In the genomic region with DNA sequence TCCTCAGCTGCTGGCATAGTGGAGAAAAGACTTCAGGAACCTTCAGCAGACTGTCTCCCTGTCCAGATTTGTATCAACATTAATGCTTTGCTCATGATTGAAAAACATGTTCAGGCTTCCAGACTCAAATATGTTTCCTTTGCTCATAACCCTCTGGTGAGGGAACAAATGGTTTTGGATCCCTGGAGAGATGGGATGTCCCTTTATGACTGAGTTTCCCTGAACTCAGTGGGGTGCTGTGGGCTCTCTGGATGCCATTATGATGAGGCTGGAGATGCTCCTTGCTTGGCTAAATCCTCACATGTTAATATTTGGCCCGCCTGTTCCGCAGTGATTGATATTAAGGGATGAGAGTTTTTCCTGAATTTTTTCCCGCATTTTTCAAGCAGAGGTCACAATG, we compare ENCODE assay signal across 22 cellular contexts.
"Had no signal": no experiment of that assay in that cellular context is flagged by ENCODE, and none has a peak within 500 bp of the region (broad histone marks: within the 10 kb centered on the region; RNA-seq: fewer than 3 reads in every experiment).

No MANE protein-coding gene starts in this region.

- H3K4me1 Mint-ChIP-seq: activated B cell treated with CpG ODN at 0.5 μM for 24 hours; activated CD4-positive, alpha-beta T cell treated with anti-CD3 and anti-CD28 coated beads for 36 hours; brain had no signal

- H3K9me3 Mint-ChIP-seq: activated B cell treated with CpG ODN at 0.5 μM for 24 hours had no signal

- H3K9me3 ChIP-seq: left lung, prostate gland, thyroid gland had no signal

- H3K27me3 Mint-ChIP-seq: activated B cell treated with CpG ODN at 0.5 μM for 24 hours; activated CD4-positive, alpha-beta T cell treated with anti-CD3 and anti-CD28 coated beads for 36 hours; brain had no signal

- DNase-seq: activated B cell treated with CpG ODN at 0.5 μM for 24 hours; activated CD4-positive, alpha-beta T cell treated with anti-CD3 and anti-CD28 coated beads for 36 hours; activated CD4-positive, alpha-beta T cell treated with anti-CD3 and anti-CD28 coated beads, Interleukin-2, amount 50 U/mL, for 4 hours; activated CD8-positive, alpha-beta memory T cell treated with anti-CD3 and anti-CD28 coated beads for 24 hours; activated CD8-positive, alpha-beta memory T cell treated with anti-CD3 and anti-CD28 coated beads, Interleukin-2, amount 50 U/mL, for 4 hours; activated naive CD4-positive, alpha-beta T cell treated with anti-CD3 and anti-CD28 coated beads for 36 hours; activated T-cell treated with anti-CD3 and anti-CD28 coated beads, Interleukin-2, amount 50 U/mL, for 4 hours; amygdala; central memory CD4-positive, alpha-beta T cell; kidney; left lung; naive thymus-derived CD8-positive, alpha-beta T cell; stimulated activated CD4-positive, alpha-beta T cell treated with anti-CD3 and anti-CD28 coated beads, Interleukin-12 subunit alpha, Interleukin-12 subunit beta, amount 100 ng/mL, for 4 hours; stimulated activated CD4-positive, alpha-beta T cell treated with anti-CD3 and anti-CD28 coated beads, Interleukin-4, amount 100 ng/mL, for 4 hours; stimulated activated naive CD8-positive, alpha-beta T cell treated with anti-CD3 and anti-CD28 coated beads, Interleukin-15, Interleukin-2, amounts not matched to agents 100 U/mL and 50 U/mL, for 24 hours; T1000; thyroid gland had no signal

- H3K36me3 Mint-ChIP-seq: brain had no signal

- H3K27ac ChIP-seq: coronary artery, left lung, prostate gland, thyroid gland had no signal

- H3K27ac Mint-ChIP-seq: activated B cell treated with CpG ODN at 0.5 μM for 24 hours; activated CD4-positive, alpha-beta T cell treated with anti-CD3 and anti-CD28 coated beads for 36 hours; activated naive CD4-positive, alpha-beta T cell treated with anti-CD3 and anti-CD28 coated beads for 36 hours; brain; naive thymus-derived CD8-positive, alpha-beta T cell; T-helper 1 cell treated with Interleukin-12 subunit alpha and Interleukin-12 subunit beta and Interleukin-4 antibody, amounts not matched to agents 30 μg/mL and 1 μg/mL, for 36 hours had no signal

- H3K4me3 Mint-ChIP-seq: activated B cell treated with CpG ODN at 0.5 μM for 24 hours; activated CD4-positive, alpha-beta T cell treated with anti-CD3 and anti-CD28 coated beads for 36 hours; activated naive CD4-positive, alpha-beta T cell treated with anti-CD3 and anti-CD28 coated beads for 36 hours; activated T-cell treated with anti-CD3 and anti-CD28 coated beads, Interleukin-2, amount 50 U/mL, for 4 hours; brain; naive thymus-derived CD8-positive, alpha-beta T cell; T-helper 1 cell treated with Interleukin-12 subunit alpha and Interleukin-12 subunit beta and Interleukin-4 antibody, amounts not matched to agents 30 μg/mL and 1 μg/mL, for 36 hours had no signal

- H3K36me3 ChIP-seq: left lung, prostate gland, thyroid gland had no signal

- H3K4me3 ChIP-seq: coronary artery, left lung, lung, prostate gland, thyroid gland had no signal

- H3K27me3 ChIP-seq: left lung, thyroid gland had no signal

- H3K4me1 ChIP-seq: left lung, prostate gland had no signal
